Comparison of ENCODE assay signal across 1 cellular context in genomic region chr13:42011601-42012401, GRCh38.
TF ChIP-seq lines count a peak whose summit lies in the region.

No MANE protein-coding gene starts in this region.

TF ChIP-seq in IMR-90, 13 proteins besides CTCF, POLR2A, EP300 and RAD21:
- TF ChIP-seq CEBPB (IDR thresholded peaks at IDR 0.05; ENCODE audit: low read depth, low read length) (no peak), CHD1 (IDR thresholded peaks at IDR 0.05; ENCODE audit: low read depth, low read length) (no peak), SMC3 (IDR thresholded peaks at IDR 0.05; ENCODE audit: low read depth, low read length) (no peak), ELK1 (IDR thresholded peaks at IDR 0.05; ENCODE audit: borderline replicate concordance, low read depth, low read length) (no peak), MAFK (IDR thresholded peaks at IDR 0.05; ENCODE audit: low read depth, low read length) (no peak), FOS (IDR thresholded peaks at IDR 0.05; ENCODE audit: low read depth, low read length) (no peak), BHLHE40 (IDR thresholded peaks at IDR 0.05; ENCODE audit: low read depth, low read length) (no peak), MAZ (IDR thresholded peaks at IDR 0.05; ENCODE audit: borderline replicate concordance, low read depth, low read length) (no peak), MXI1 (IDR thresholded peaks at IDR 0.05; ENCODE audit: borderline replicate concordance, low read depth, low read length) (no peak), NFE2L2 (IDR thresholded peaks at IDR 0.05; ENCODE audit: low read depth, low read length) (no peak), RCOR1 (IDR thresholded peaks at IDR 0.05; ENCODE audit: insufficient replicate concordance, low read length) (no peak), USF2 (IDR thresholded peaks at IDR 0.05; ENCODE audit: low read depth, low read length) (no peak), RFX5 (IDR thresholded peaks at IDR 0.05; ENCODE audit: low read depth, low read length) (no peak)
